In genomic region chr12:43118881-43119280, GRCh38 we compare ENCODE assay signal across 24 cellular contexts.
"Had no signal": no experiment of that assay in that cellular context is flagged by ENCODE, and none has a peak within 500 bp of the region (broad histone marks: within the 10 kb centered on the region; RNA-seq: fewer than 3 reads in every experiment).

No MANE protein-coding gene starts in this region.

- H3K27me3 ChIP-seq: stomach, suprapubic skin, testis, thyroid gland, tibial artery, tibial nerve, transverse colon, upper lobe of left lung, upper lobe of right lung, uterus, vagina had no signal

- H3K4me1 ChIP-seq: stomach, suprapubic skin, testis, thyroid gland, tibial artery, tibial nerve, transverse colon, upper lobe of left lung, upper lobe of right lung, uterus, vagina had no signal

- H3K36me3 ChIP-seq: stomach, suprapubic skin, thoracic aorta, thyroid gland, tibial artery, tibial nerve, transverse colon, upper lobe of left lung, upper lobe of right lung, uterus, vagina had no signal

- H3K4me3 ChIP-seq: stomach, suprapubic skin, testis, thoracic aorta, thyroid gland, tibial artery, tibial nerve, transverse colon, upper lobe of left lung, upper lobe of right lung, uterus, vagina had no signal

- H3K27ac ChIP-seq: stomach, suprapubic skin, testis, thoracic aorta, thyroid gland, tibial artery, tibial nerve, transverse colon, upper lobe of left lung, upper lobe of right lung, uterus, vagina had no signal

- H3K9me3 ChIP-seq: stomach, suprapubic skin, testis, thoracic aorta, thyroid gland, tibial artery, tibial nerve, transverse colon, upper lobe of left lung, upper lobe of right lung, uterus, vagina had no signal

- DNase-seq: stimulated activated CD4-positive, alpha-beta T cell treated with anti-CD3 and anti-CD28 coated beads, Interleukin-2, amount 100 ng/mL, for 48 hours; stimulated activated CD4-positive, alpha-beta T cell treated with anti-CD3 and anti-CD28 coated beads, Interleukin-4, amount 100 ng/mL, for 1 hour; stimulated activated CD4-positive, alpha-beta T cell treated with anti-CD3 and anti-CD28 coated beads, Interleukin-4, amount 100 ng/mL, for 24 hours; stimulated activated CD4-positive, alpha-beta T cell treated with anti-CD3 and anti-CD28 coated beads, Interleukin-4, amount 100 ng/mL, for 4 hours; stimulated activated CD8-positive, alpha-beta memory T cell treated with anti-CD3 and anti-CD28 coated beads, Interleukin-4, amount 100 ng/mL, for 48 hours; stimulated activated naive B cell treated with anti-CD40 and anti-IgM and Interleukin-4, amounts not matched to agents 10 μg/mL and 1 μg/mL and 100 μg/mL, for 72 hours; stimulated activated naive CD4-positive, alpha-beta T cell; stimulated activated naive CD4-positive, alpha-beta T cell treated with Interleukin-2 at 50 U/mL for 16 hours; stimulated activated naive CD8-positive, alpha-beta T cell treated with anti-CD3 and anti-CD28 coated beads, Interleukin-15, amount 100 ng/mL, for 72 hours; stimulated activated naive CD8-positive, alpha-beta T cell treated with anti-CD3 and anti-CD28 coated beads, Interleukin-15, Interleukin-2, amounts not matched to agents 100 U/mL and 50 U/mL, for 24 hours; stomach; substantia nigra; testis; thyroid gland; tibial artery; transverse colon; trophoblast cell; upper lobe of left lung; upper lobe of right lung; uterus had no signal
